ENCODE assay signal across 1 cellular context in genomic region chrX:155216940-155217450, GRCh38.
TF ChIP-seq lines count a peak whose summit lies in the region.

No MANE protein-coding gene starts in this region.

TF ChIP-seq in IMR-90, 13 proteins besides CTCF, POLR2A, EP300 and RAD21:
- no peak for TF ChIP-seq MXI1 (IDR thresholded peaks at IDR 0.05; ENCODE audit: borderline replicate concordance, low read depth, low read length)
TF ChIP-seq in IMR-90: peak in this region for 0.
